29 cellular contexts compared by ENCODE assay signal in genomic region chr13:73877399-73877798, GRCh38.
"Had no signal": no experiment of that assay in that cellular context is flagged by ENCODE, and none has a peak within 500 bp of the region (broad histone marks: within the 10 kb centered on the region; RNA-seq: fewer than 3 reads in every experiment).

No MANE protein-coding gene starts in this region.

- H3K9ac ChIP-seq: neural progenitor cell, parathyroid adenoma had no signal

- H3K36me3 ChIP-seq: neural progenitor cell, ovary, spleen, suprapubic skin, tibial artery, transverse colon, upper lobe of right lung, uterus had no signal

- H3K36me3 Mint-ChIP-seq: natural killer cell had no signal

- H3K9me3 ChIP-seq: ovary, psoas muscle, suprapubic skin, testis, tibial artery, transverse colon, upper lobe of right lung, uterus had no signal

- H3K4me2 ChIP-seq: neural progenitor cell, smooth muscle cell had no signal

- H3K9me3 Mint-ChIP-seq: natural killer cell, type B pancreatic cell had no signal

- H3K27ac ChIP-seq: neural progenitor cell, ovary, parathyroid adenoma, psoas muscle, skin epidermis, spleen, suprapubic skin, testis, tibial artery, transverse colon, upper lobe of right lung, uterus had no signal

- DNase-seq: naive thymus-derived CD4-positive, alpha-beta T cell; natural killer cell; occipital lobe; ovary; psoas muscle; right cardiac atrium; spleen; stimulated activated CD4-positive, alpha-beta T cell treated with anti-CD3 and anti-CD28 coated beads, Interleukin-12 subunit alpha, Interleukin-12 subunit beta, amount 100 ng/mL, for 4 hours; stimulated activated CD4-positive, alpha-beta T cell treated with anti-CD3 and anti-CD28 coated beads, Interleukin-1b, Interleukin-23, amount 100 ng/mL, for 48 hours; stimulated activated CD4-positive, alpha-beta T cell treated with anti-CD3 and anti-CD28 coated beads, Interleukin-4, amount 100 ng/mL, for 24 hours; stimulated activated naive CD4-positive, alpha-beta T cell; stimulated activated naive CD8-positive, alpha-beta T cell treated with anti-CD3 and anti-CD28 coated beads, Interleukin-15, amount 100 ng/mL, for 72 hours; stimulated activated naive CD8-positive, alpha-beta T cell treated with anti-CD3 and anti-CD28 coated beads, Interleukin-15, Interleukin-2, amounts not matched to agents 100 U/mL and 50 U/mL, for 24 hours; substantia nigra; testis; tibial artery; transverse colon; upper lobe of right lung; uterus had no signal

- H3K27me3 Mint-ChIP-seq: naive thymus-derived CD4-positive, alpha-beta T cell; progenitor cell of endocrine pancreas; stimulated activated naive CD8-positive, alpha-beta T cell treated with anti-CD3 and anti-CD28 coated beads, Interleukin-15, amount 100 ng/mL, for 72 hours; type B pancreatic cell had no signal

- H3K27ac Mint-ChIP-seq: naive thymus-derived CD4-positive, alpha-beta T cell; nephron; neural progenitor cell; progenitor cell of endocrine pancreas; stimulated activated effector memory CD8-positive, alpha-beta T cell treated with anti-CD3 and anti-CD28 coated beads, Interleukin-12 subunit alpha, Interleukin-12 subunit beta, amount 100 ng/mL, for 72 hours; stimulated activated naive CD8-positive, alpha-beta T cell treated with anti-CD3 and anti-CD28 coated beads, Interleukin-15, amount 100 ng/mL, for 72 hours; type B pancreatic cell had no signal

- H3K27me3 ChIP-seq: neural progenitor cell, ovary, spleen, suprapubic skin, testis, tibial artery, transverse colon, upper lobe of right lung, uterus had no signal

- ATAC-seq: naive thymus-derived CD4-positive, alpha-beta T cell; natural killer cell; psoas muscle; right cardiac atrium; sciatic nerve; stimulated activated effector memory CD8-positive, alpha-beta T cell treated with anti-CD3 and anti-CD28 coated beads, Interleukin-12 subunit alpha, Interleukin-12 subunit beta, amount 100 ng/mL, for 72 hours; stimulated activated naive CD8-positive, alpha-beta T cell treated with anti-CD3 and anti-CD28 coated beads, Interleukin-15, amount 100 ng/mL, for 72 hours; stimulated activated naive CD8-positive, alpha-beta T cell treated with anti-CD3 and anti-CD28 coated beads, Interleukin-15, Interleukin-2, amounts not matched to agents 100 U/mL and 50 U/mL, for 24 hours; upper lobe of right lung had no signal

- H3K79me2 ChIP-seq: parathyroid adenoma had no signal

- H3K4me3 ChIP-seq: neural progenitor cell, ovary, psoas muscle, skin epidermis, smooth muscle cell, spleen, suprapubic skin, testis, tibial artery, transverse colon, upper lobe of right lung, uterus had no signal

- H3K4me3 Mint-ChIP-seq: natural killer cell; nephron; neural progenitor cell; stimulated activated effector memory CD8-positive, alpha-beta T cell treated with anti-CD3 and anti-CD28 coated beads, Interleukin-12 subunit alpha, Interleukin-12 subunit beta, amount 100 ng/mL, for 72 hours; stimulated activated naive CD8-positive, alpha-beta T cell treated with anti-CD3 and anti-CD28 coated beads, Interleukin-15, amount 100 ng/mL, for 72 hours; type B pancreatic cell had no signal

- H2AFZ ChIP-seq: neural progenitor cell, parathyroid adenoma had no signal

- H3K4me1 ChIP-seq: neural progenitor cell, parathyroid adenoma, suprapubic skin, testis, upper lobe of right lung, uterus had no signal
